18 cellular contexts compared by ENCODE assay signal in the genomic region with DNA sequence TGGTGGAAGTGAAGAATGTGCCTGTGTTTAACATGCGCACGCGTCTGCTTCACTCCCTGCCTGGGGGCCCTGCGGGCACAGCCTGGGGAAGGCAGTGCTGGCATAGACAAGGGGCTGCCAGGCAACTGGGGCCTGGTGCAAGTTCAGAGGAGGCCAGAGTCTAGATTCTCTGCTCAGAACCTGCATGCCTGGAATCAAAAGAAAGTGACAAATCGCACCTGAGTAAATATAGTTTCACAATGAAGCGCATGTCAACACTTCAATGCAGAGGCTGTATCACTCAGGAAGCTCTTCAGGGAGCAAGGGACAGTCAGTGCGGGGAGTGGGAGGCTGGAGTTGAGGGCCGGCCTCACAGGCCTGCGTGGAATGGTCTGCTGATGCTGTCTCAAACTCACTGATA. TPM values are rescaled to one million over a fixed set of nuclear protein-coding genes. Genes with fewer than 3 reads are reported as not detected.
A peak's percentile ranks its signal among the peaks of the same experiment; 100 is the strongest.
DNase-seq lines count a peak whose midpoint lies in the region; ATAC-seq, FAIRE-seq and TF ChIP-seq lines count a peak whose summit lies in the region.
"Had no signal": no experiment of that assay in that cellular context is flagged by ENCODE, and none has a peak within 500 bp of the region (broad histone marks: within the 10 kb centered on the region; RNA-seq: fewer than 3 reads in every experiment).

No MANE protein-coding gene starts in this region.

- no peak overlapping the region for H3K4me2 ChIP-seq in MM.1S (ENCODE audit: low read depth, low read length)

- H3F3A ChIP-seq in MM.1S (ENCODE audit: insufficient read depth, low read length): no peaks in the 10 kb centered on the region

- peaks cover 13% of the 10 kb centered on the region for H3K27me3 Mint-ChIP-seq in activated CD8-positive, alpha-beta memory T cell treated with anti-CD3 and anti-CD28 coated beads, Interleukin-2, amount 10 ng/mL, durations not matched to agents 7 days and 5 days

- no peaks in the 10 kb centered on the region for H3K9me3 ChIP-seq in small intestine (ENCODE audit: control insufficient read depth, low read depth)
- H3K9me3 ChIP-seq in MM.1S (replicated peaks; ENCODE audit: insufficient read depth, low read length): no peaks in the 10 kb centered on the region
- H3K9me3 ChIP-seq: gastrocnemius medialis had no signal

- H3K36me3 Mint-ChIP-seq in activated CD8-positive, alpha-beta memory T cell treated with anti-CD3 and anti-CD28 coated beads, Interleukin-2, amount 10 ng/mL, durations not matched to agents 7 days and 5 days: no peaks in the 10 kb centered on the region
- H3K36me3 Mint-ChIP-seq in activated naive CD4-positive, alpha-beta T cell treated with anti-CD3 and anti-CD28 coated beads, Interleukin-2, amount 50 U/mL, for 72 hours: no peaks in the 10 kb centered on the region
- H3K36me3 Mint-ChIP-seq: CD8-positive, alpha-beta memory T cell had no signal

- no peak for DNase-seq in activated CD8-positive, alpha-beta memory T cell treated with anti-CD3 and anti-CD28 coated beads, Interleukin-2, amount 10 ng/mL, durations not matched to agents 7 days and 5 days
- DNase-seq in activated CD8-positive, alpha-beta memory T cell treated with anti-CD3 and anti-CD28 coated beads, Interleukin-2, amount 50 U/mL, for 4 hours: no peak
- peak; percentile 67 for DNase-seq in NCI-H748 (lab: John Stamatoyannopoulos, UW; ENCODE audit: unreplicated experiment)
- peak; percentile 20 for DNase-seq in small intestine
- no peak for DNase-seq in activated naive CD4-positive, alpha-beta T cell treated with anti-CD3 and anti-CD28 coated beads, Interleukin-2, amount 50 U/mL, for 72 hours (ENCODE audit: low spot score in 2 of 2)
- no peak for DNase-seq in MM.1S
- DNase-seq: activated naive CD4-positive, alpha-beta T cell treated with anti-CD3 and anti-CD28 coated beads for 36 hours; CD8-positive, alpha-beta memory T cell; cortex of kidney; gastrocnemius medialis; NCI-H1930 had no signal

- H3K4me3 ChIP-seq in small intestine (ENCODE audit: low read depth in 1 of 2, low read length in 2 of 2): no peak overlapping the region
- H3K4me3 ChIP-seq in MM.1S (ENCODE audit: low read length): no peak overlapping the region
- H3K4me3 ChIP-seq: gastrocnemius medialis, SJSA1 had no signal

- H3K4me1 Mint-ChIP-seq in activated CD8-positive, alpha-beta memory T cell treated with anti-CD3 and anti-CD28 coated beads, Interleukin-2, amount 10 ng/mL, durations not matched to agents 7 days and 5 days: peaks cover 18% of the 10 kb centered on the region

- H3K27ac Mint-ChIP-seq in activated CD8-positive, alpha-beta memory T cell treated with anti-CD3 and anti-CD28 coated beads, Interleukin-2, amount 10 ng/mL, durations not matched to agents 7 days and 5 days: no peak overlapping the region
- no peak overlapping the region for H3K27ac Mint-ChIP-seq in activated naive CD4-positive, alpha-beta T cell treated with anti-CD3 and anti-CD28 coated beads, Interleukin-2, amount 50 U/mL, for 72 hours
- H3K27ac Mint-ChIP-seq: activated naive CD4-positive, alpha-beta T cell treated with anti-CD3 and anti-CD28 coated beads for 36 hours; progenitor cell of endocrine pancreas; stimulated activated naive CD8-positive, alpha-beta T cell treated with anti-CD3 and anti-CD28 coated beads, Interleukin-15, Interleukin-2, amounts not matched to agents 100 ng/mL and 50 ng/mL, for 24 hours had no signal

- no peak overlapping the region for H2AFZ ChIP-seq in MM.1S (ENCODE audit: low read length)

- WGBS in small intestine, 3 donors: 40 to 67% (median 45%) methylated on average over 9 of the region's 9 CpGs

- FAIRE-seq in small intestine (lab: Jason Lieb, UNC): no peak

- no peaks in the 10 kb centered on the region for H3K27me3 ChIP-seq in small intestine (ENCODE audit: control insufficient read depth in 2 of 2, insufficient read depth in 2 of 2, low read length in 2 of 2)
- H3K27me3 ChIP-seq in MM.1S (replicated peaks; ENCODE audit: insufficient read depth, low read length): no peaks in the 10 kb centered on the region
- H3K27me3 ChIP-seq: gastrocnemius medialis, SJSA1 had no signal

- H3K9me3 Mint-ChIP-seq in activated CD8-positive, alpha-beta memory T cell treated with anti-CD3 and anti-CD28 coated beads, Interleukin-2, amount 10 ng/mL, durations not matched to agents 7 days and 5 days (ENCODE audit: low read depth): no peaks in the 10 kb centered on the region
- H3K9me3 Mint-ChIP-seq in activated naive CD4-positive, alpha-beta T cell treated with anti-CD3 and anti-CD28 coated beads, Interleukin-2, amount 50 U/mL, for 72 hours: no peaks in the 10 kb centered on the region
- H3K9me3 Mint-ChIP-seq: activated naive CD4-positive, alpha-beta T cell treated with anti-CD3 and anti-CD28 coated beads for 36 hours; CD8-positive, alpha-beta memory T cell; stimulated activated naive CD8-positive, alpha-beta T cell treated with anti-CD3 and anti-CD28 coated beads, Interleukin-15, Interleukin-2, amounts not matched to agents 100 ng/mL and 50 ng/mL, for 24 hours had no signal

- TF ChIP-seq CTCF in MM.1S (IDR thresholded peaks at IDR 0.05; ENCODE audit: low read length): no peak

- CTCF ChIA-PET in activated CD8-positive, alpha-beta memory T cell treated with anti-CD3 and anti-CD28 coated beads, Interleukin-2, amount 10 ng/mL, durations not matched to agents 7 days and 5 days (lab: Charles Lee): no interaction called here

- peak; percentile 36 for ATAC-seq in activated CD8-positive, alpha-beta memory T cell treated with anti-CD3 and anti-CD28 coated beads, Interleukin-2, amount 10 ng/mL, durations not matched to agents 7 days and 5 days
- ATAC-seq in esophagus mucosa (peak; percentile 45), HG02571 (IDR thresholded peaks at IDR 0.05; ENCODE audit: unreplicated experiment) (no peak)
- ATAC-seq in activated naive CD4-positive, alpha-beta T cell treated with anti-CD3 and anti-CD28 coated beads, Interleukin-2, amount 50 U/mL, for 72 hours: no peak
- ATAC-seq: activated CD4-positive, CD25-positive, alpha-beta regulatory T cell treated with anti-CD3 and anti-CD28 coated beads, Interleukin-2, amount 50 U/mL, for 24 hours; gastrocnemius medialis had no signal

- H3K27ac ChIP-seq in small intestine (ENCODE audit: low read depth in 1 of 2, low read length in 1 of 2) (no peak overlapping the region), MM.1S (ENCODE audit: low read length) (no peak overlapping the region)
- H3K27ac ChIP-seq: gastrocnemius medialis, SJSA1 had no signal

- H3K9me2 ChIP-seq in MM.1S (replicated peaks; ENCODE audit: insufficient read depth, low read length): no peaks in the 10 kb centered on the region

- no peak overlapping the region for H3K9ac ChIP-seq in MM.1S (ENCODE audit: low read length)

- H3K79me2 ChIP-seq in MM.1S (ENCODE audit: low read length): no peaks in the 10 kb centered on the region

- H3K36me3 ChIP-seq in small intestine (ENCODE audit: control insufficient read depth in 2 of 2, insufficient read depth in 2 of 2, low read length in 2 of 2) (no peaks in the 10 kb centered on the region), MM.1S (replicated peaks; ENCODE audit: insufficient read depth, low read length) (no peaks in the 10 kb centered on the region)
- H3K36me3 ChIP-seq: gastrocnemius medialis, SJSA1 had no signal

- no peaks in the 10 kb centered on the region for H3K4me1 ChIP-seq in small intestine (ENCODE audit: control insufficient read depth in 2 of 2, insufficient read depth in 1 of 2, low read depth in 1 of 2, low read length in 1 of 2)
- no peaks in the 10 kb centered on the region for H3K4me1 ChIP-seq in MM.1S (ENCODE audit: low read length)
- H3K4me1 ChIP-seq: gastrocnemius medialis, SJSA1 had no signal

- H3K4me3 Mint-ChIP-seq in activated CD8-positive, alpha-beta memory T cell treated with anti-CD3 and anti-CD28 coated beads, Interleukin-2, amount 10 ng/mL, durations not matched to agents 7 days and 5 days: no peak overlapping the region
- H3K4me3 Mint-ChIP-seq: activated naive CD4-positive, alpha-beta T cell treated with anti-CD3 and anti-CD28 coated beads for 36 hours; CD8-positive, alpha-beta memory T cell; stimulated activated naive CD8-positive, alpha-beta T cell treated with anti-CD3 and anti-CD28 coated beads, Interleukin-15, Interleukin-2, amounts not matched to agents 100 ng/mL and 50 ng/mL, for 24 hours had no signal

- no peaks in the 10 kb centered on the region for H4K20me1 ChIP-seq in MM.1S (ENCODE audit: insufficient read depth, low read length)

RNA-seq across cellular contexts. Expression of a gene that starts 24.2 kb away (rescaled TPM):
- under 1 TPM in 1 of 2 experiments, not detected in 1; 0.09 TPM for total RNA-seq in activated CD8-positive, alpha-beta memory T cell treated with anti-CD3 and anti-CD28 coated beads, Interleukin-2, amount 10 ng/mL, durations not matched to agents 7 days and 5 days
- total RNA-seq in esophagus mucosa: 36.0 TPM
- 10 to 100 TPM; 10.7 to 14.3 (median 12.2) TPM for polyA plus RNA-seq in small intestine
- under 1 TPM in 1 of 2 donors, not detected in 1; 0.16 TPM for total RNA-seq in activated naive CD4-positive, alpha-beta T cell treated with anti-CD3 and anti-CD28 coated beads, Interleukin-2, amount 50 U/mL, for 72 hours
- total RNA-seq: activated naive CD4-positive, alpha-beta T cell treated with anti-CD3 and anti-CD28 coated beads for 36 hours; SJSA1 had no signal
- polyA plus RNA-seq: liver had no signal

RNA-seq across cellular contexts. Expression of a gene that starts 49.7 kb away (rescaled TPM):
- 1 to 10 TPM; 1.4 to 2.1 TPM for total RNA-seq in activated CD8-positive, alpha-beta memory T cell treated with anti-CD3 and anti-CD28 coated beads, Interleukin-2, amount 10 ng/mL, durations not matched to agents 7 days and 5 days
- 3.8 TPM for total RNA-seq in esophagus mucosa
- polyA plus RNA-seq in small intestine: 1 to 10 TPM in 1 of 3 donors, not detected in 2; 2.2 TPM
- total RNA-seq in activated naive CD4-positive, alpha-beta T cell treated with anti-CD3 and anti-CD28 coated beads, Interleukin-2, amount 50 U/mL, for 72 hours: not detected
- total RNA-seq: activated naive CD4-positive, alpha-beta T cell treated with anti-CD3 and anti-CD28 coated beads for 36 hours had no signal

Comparison
In these comparisons a context has a peak if more than half of its experiments do, and no peak if none do; other contexts are left out.
1. ATAC-seq: peak in activated CD8-positive, alpha-beta memory T cell treated with anti-CD3 and anti-CD28 coated beads, Interleukin-2, amount 10 ng/mL, durations not matched to agents 7 days and 5 days (single experiment) and esophagus mucosa (single experiment); none in HG02571 (single experiment) and activated naive CD4-positive, alpha-beta T cell treated with anti-CD3 and anti-CD28 coated beads, Interleukin-2, amount 50 U/mL, for 72 hours (0 of 2).
2. DNase-seq: peak in NCI-H748 (single experiment) and small intestine (single experiment); none in activated CD8-positive, alpha-beta memory T cell treated with anti-CD3 and anti-CD28 coated beads, Interleukin-2, amount 10 ng/mL, durations not matched to agents 7 days and 5 days (single experiment), activated CD8-positive, alpha-beta memory T cell treated with anti-CD3 and anti-CD28 coated beads, Interleukin-2, amount 50 U/mL, for 4 hours (single experiment), activated naive CD4-positive, alpha-beta T cell treated with anti-CD3 and anti-CD28 coated beads, Interleukin-2, amount 50 U/mL, for 72 hours (0 of 2) and MM.1S (single experiment).
3. RNA of a gene that starts 24.2 kb away (total RNA-seq): 36.0 TPM in esophagus mucosa (single experiment); 0.16 TPM in activated naive CD4-positive, alpha-beta T cell treated with anti-CD3 and anti-CD28 coated beads, Interleukin-2, amount 50 U/mL, for 72 hours and 0.09 TPM in activated CD8-positive, alpha-beta memory T cell treated with anti-CD3 and anti-CD28 coated beads, Interleukin-2, amount 10 ng/mL, durations not matched to agents 7 days and 5 days; every median in the first group is over 10 times any median in the second.